Comparison of ENCODE assay signal across 9 cellular contexts in genomic region chr11:18749681-18750319, GRCh38. TPM values are rescaled to one million over a fixed set of nuclear protein-coding genes. Genes with fewer than 3 reads are reported as not detected.
DNase-seq lines count a peak whose midpoint lies in the region; ATAC-seq, FAIRE-seq and TF ChIP-seq lines count a peak whose summit lies in the region.
"Had no signal": no experiment of that assay in that cellular context is flagged by ENCODE, and none has a peak within 500 bp of the region (broad histone marks: within the 10 kb centered on the region; RNA-seq: fewer than 3 reads in every experiment).

No MANE protein-coding gene starts in this region.

- no peak overlapping the region for H2BK12ac ChIP-seq in H1 (ENCODE audit: low read depth, low read length)

- no peak overlapping the region for H3K27ac ChIP-seq in H1 (ENCODE audit: low read depth, low read length)
- H3K27ac ChIP-seq in mesodermal cell (ENCODE audit: low read depth, low read length, severe bottlenecking), result peak overlapping the region; percentile 70
- H3K27ac ChIP-seq: lower lobe of right lung had no signal

- CTCF ChIA-PET in H1 (lab: Charles Lee; ENCODE audit: partially characterized antibody), result interaction anchor here (1.0 to 4.0 kb wide), 12 partner anchors 10 to 29 kb away, joined by 3 to 27 read pairs (median 7); no protein-coding TSS in a partner anchor

- H2BK20ac ChIP-seq in H1 (ENCODE audit: low read length), result no peak overlapping the region

- no peak overlapping the region for H3K4me2 ChIP-seq in H1 (ENCODE audit: insufficient read depth in 1 of 2, low read depth in 2 of 2, low read length in 2 of 2)

- H3K23ac ChIP-seq in H1 (ENCODE audit: insufficient read length), result no peak overlapping the region

- H2AK5ac ChIP-seq in H1 (ENCODE audit: low read depth, low read length), result no peak overlapping the region

- 0 out of 2 replicates have a peak overlapping the region, but pooled peaks have one; percentile 6 for H2BK15ac ChIP-seq in H1 (ENCODE audit: low read length)

- no peak overlapping the region for H3K14ac ChIP-seq in H1 (ENCODE audit: insufficient read length)

- H3K27ac Mint-ChIP-seq in activated T-cell treated with anti-CD3 and anti-CD28 coated beads, Interleukin-2, amount 50 U/mL, for 24 hours, result no peak overlapping the region

- H3K4me1 ChIP-seq in BE2C (no peaks in the 10 kb centered on the region), H1 (replicated peaks in 1 of 4; ENCODE audit: control insufficient read depth in 3 of 4, insufficient read depth in 4 of 4, low read length in 3 of 4) (peaks cover 0 to 8% (median 4%) of the 10 kb centered on the region in 4 experiments; a peak in 4 of 7 replicates), mesodermal cell (ENCODE audit: control insufficient read depth, insufficient read depth, low read length, poor library complexity, severe bottlenecking) (peaks cover 14% of the 10 kb centered on the region)
- H3K4me1 ChIP-seq: lower lobe of right lung had no signal

- H3K18ac ChIP-seq in H1 (ENCODE audit: extremely low read depth, low read length), result peak overlapping the region; percentile 72; the same call in 1 of the 2 replicates

- peaks cover 10% of the 10 kb centered on the region for H3K27me3 Mint-ChIP-seq in activated T-cell treated with anti-CD3 and anti-CD28 coated beads, Interleukin-2, amount 50 U/mL, for 24 hours

- FAIRE-seq in H1 (lab: Jason Lieb, UNC), result no peak

- no peaks in the 10 kb centered on the region for H3K36me3 ChIP-seq in BE2C
- no peaks in the 10 kb centered on the region for H3K36me3 ChIP-seq in H1 (ENCODE audit: control insufficient read depth in 2 of 4, insufficient read depth in 4 of 4, low read length in 3 of 4)
- no peaks in the 10 kb centered on the region for H3K36me3 ChIP-seq in mesodermal cell (ENCODE audit: control insufficient read depth, insufficient read depth, low read length)
- H3K36me3 ChIP-seq: lower lobe of right lung had no signal

- H3K79me2 ChIP-seq in H1 (ENCODE audit: control insufficient read depth in 1 of 2, insufficient read depth in 2 of 2, low read length in 2 of 2), result no peaks in the 10 kb centered on the region

- TF ChIP-seq EP300 in H1 (IDR thresholded peaks at IDR 0.05; ENCODE audit: borderline replicate concordance in 1 of 2, low read depth in 2 of 2, low read length in 2 of 2), result no peak

- H3K9me3 Mint-ChIP-seq in activated T-cell treated with anti-CD3 and anti-CD28 coated beads, Interleukin-2, amount 50 U/mL, for 24 hours, result no peaks in the 10 kb centered on the region

- H4K91ac ChIP-seq in H1 (replicated peaks; ENCODE audit: insufficient read length, low read length), result no peak overlapping the region

- no peaks in the 10 kb centered on the region for H3K79me1 ChIP-seq in H1 (ENCODE audit: low read depth, low read length)

- H3K4me3 Mint-ChIP-seq in activated T-cell treated with anti-CD3 and anti-CD28 coated beads, Interleukin-2, amount 50 U/mL, for 24 hours, result no peak overlapping the region

- H2BK5ac ChIP-seq in H1 (ENCODE audit: low read depth, low read length), result no peak overlapping the region

- no peaks in the 10 kb centered on the region for H3K4me1 Mint-ChIP-seq in activated T-cell treated with anti-CD3 and anti-CD28 coated beads, Interleukin-2, amount 50 U/mL, for 24 hours (ENCODE audit: low read depth)

- H4K5ac ChIP-seq in H1 (ENCODE audit: insufficient read length, low read depth, low read length), result no peak overlapping the region

- H3K9me3 ChIP-seq in BE2C, result no peaks in the 10 kb centered on the region
- no peaks in the 10 kb centered on the region for H3K9me3 ChIP-seq in H1 (ENCODE audit: insufficient read depth in 2 of 2, low read depth in 1 of 2, low read length in 1 of 2)
- H3K9me3 ChIP-seq in mesodermal cell (ENCODE audit: control insufficient read depth, low read length), result no peaks in the 10 kb centered on the region
- H3K9me3 ChIP-seq: lower lobe of right lung had no signal

- DNase-seq in BE2C, result peak; percentile 32
- DNase-seq in NCI-H446 treated with DMSO at 0.1 percent for 48 hours (lab: John Stamatoyannopoulos, UW), result peak; percentile 5
- DNase-seq in H1 (ENCODE audit: low read depth in 1 of 2, low spot score in 2 of 2), result no peak
- no peak for DNase-seq in activated T-cell treated with anti-CD3 and anti-CD28 coated beads, Interleukin-2, amount 50 U/mL, for 24 hours
- DNase-seq: lower lobe of right lung had no signal

- H3K27me3 ChIP-seq in BE2C, result no peaks in the 10 kb centered on the region
- H3K27me3 ChIP-seq in H1 (replicated peaks in 1 of 4; ENCODE audit: control insufficient read depth in 3 of 4, extremely low read depth in 1 of 4, insufficient read depth in 3 of 4, low read length in 3 of 4), result no peaks in the 10 kb centered on the region

- no peak for ATAC-seq in HG02763 (IDR thresholded peaks at IDR 0.05; ENCODE audit: unreplicated experiment)
- no peak for ATAC-seq in HG03378 (IDR thresholded peaks at IDR 0.05; ENCODE audit: unreplicated experiment)
- ATAC-seq in GM21576 (IDR thresholded peaks at IDR 0.05; ENCODE audit: unreplicated experiment), result no peak

- peak overlapping the region; percentile 77; the same call in 1 of the 2 replicates for H4K8ac ChIP-seq in H1 (ENCODE audit: extremely low read depth, insufficient read depth, low read length)

- no peaks in the 10 kb centered on the region for H4K20me1 ChIP-seq in H1 (replicated peaks in 1 of 2; ENCODE audit: control insufficient read depth in 1 of 2, insufficient read depth in 2 of 2, low read length in 2 of 2)

- no peak overlapping the region for H3K9ac ChIP-seq in H1 (replicated peaks in 1 of 4; ENCODE audit: extremely low read depth in 1 of 4, low read depth in 3 of 4, low read length in 3 of 4)

- H3K4ac ChIP-seq in H1 (replicated peaks; ENCODE audit: insufficient read length, low read depth, low read length), result no peak overlapping the region

- H3K36me3 Mint-ChIP-seq in activated T-cell treated with anti-CD3 and anti-CD28 coated beads, Interleukin-2, amount 50 U/mL, for 24 hours (ENCODE audit: low read depth), result no peaks in the 10 kb centered on the region

- no peak overlapping the region for H2BK120ac ChIP-seq in H1 (replicated peaks; ENCODE audit: low read depth, low read length)

- H3K4me3 ChIP-seq in BE2C (ENCODE audit: low read depth, low read length) (no peak overlapping the region), H1 (ENCODE audit: extremely low read depth in 1 of 4, insufficient read depth in 2 of 4, low read depth in 3 of 4, low read length in 4 of 4) (no peak overlapping the region), mesodermal cell (ENCODE audit: extremely low read depth, insufficient read depth, low read length, poor library complexity, severe bottlenecking) (no peak overlapping the region)
- H3K4me3 ChIP-seq: lower lobe of right lung had no signal

- no peaks in the 10 kb centered on the region for H3K23me2 ChIP-seq in H1 (ENCODE audit: low read depth, low read length)

- TF ChIP-seq CTCF in BE2C (IDR thresholded peaks at IDR 0.05; ENCODE audit: low read depth, low read length), result no peak
- TF ChIP-seq CTCF in H1 (IDR thresholded peaks at IDR 0.05; ENCODE audit: control extremely low read depth in 1 of 3, insufficient read depth in 1 of 3, low read depth in 1 of 3, low read length in 3 of 3), result no peak

- no peak for TF ChIP-seq RAD21 in H1 (IDR thresholded peaks at IDR 0.05 in 1 of 2, conservative IDR thresholded peaks at IDR 0.05 in 1 of 2; ENCODE audit: low read depth in 2 of 2, low read length in 2 of 2)

- POLR2A ChIA-PET in H1 (lab: Charles Lee; ENCODE audit: partially characterized antibody), result interaction anchor here (1.0 to 1.4 kb wide), 2 partner anchors 22 to 48 kb away, joined by 3 to 5 read pairs; no protein-coding TSS in a partner anchor

- H3K56ac ChIP-seq in H1 (replicated peaks; ENCODE audit: insufficient read length, low read depth, low read length), result no peak overlapping the region

- 74% methylated on average over 12 of the region's 12 CpGs; no CpG with 5 or more reads in 1 of the 2 experiments for WGBS in H1 (ENCODE audit: extremely low coverage in 1 of 2, insufficient coverage in 1 of 2, insufficient read length in 1 of 2, insufficient replicate concordance in 2 of 2, low coverage in 1 of 2, low lambda C conversion rate in 2 of 2, missing lambda C conversion rate in 1 of 2), 2 experiments
- WGBS in mesodermal cell (ENCODE audit: insufficient coverage in 2 of 2), 2 experiments, result 43 to 47% methylated on average over 6 to 9 of the region's 12 CpGs

- H2AFZ ChIP-seq in H1 (ENCODE audit: low read length), result no peak overlapping the region

- TF ChIP-seq POLR2A in H1 (IDR thresholded peaks at IDR 0.05; ENCODE audit: control extremely low read depth in 1 of 2, low read depth in 2 of 2, low read length in 2 of 2), result no peak

RNA-seq across cellular contexts. Expression of gene IGSF22, which starts 23.8 kb away (rescaled TPM):
- 1.2 TPM for polyA plus RNA-seq in BE2C (2012; ENCODE audit: insufficient read depth, insufficient read length, low read depth)
- not detected in 2 replicates for total RNA-seq in H1 (2021; fragmentation: NEBNext Ultra II Directional; extraction: Animal tissue kit (Norgen Biotek cat#: 25700))
- polyA plus RNA-seq in H1 (2011; rRNA removed), result 0.06 and 0.14 TPM in 2 replicates
- polyA plus RNA-seq in H1 (2011; cell fraction: cytosol; rRNA removed), result 0.09 TPM
- polyA plus RNA-seq in H1 (2011; cell fraction: nucleus; rRNA removed), result 0.24 TPM
- polyA plus RNA-seq in H1 (2012, experiment 1 of 2), result 0.05 to 0.61 TPM (median 0.11 TPM) in 3 of 4 replicates, not detected in the other
- 0.34 TPM for polyA plus RNA-seq in H1 (2012, experiment 2 of 2)
- 0.04 TPM for polyA plus RNA-seq in H1 (2013, experiment 1 of 2)
- 0.02 TPM for polyA plus RNA-seq in H1 (2013, experiment 2 of 2)
- polyA minus RNA-seq in H1 (2011; rRNA and poly(A)+ RNA removed), result 0.03 and 0.07 TPM in 2 replicates
- polyA minus RNA-seq in H1 (2011; cell fraction: cytosol; rRNA and poly(A)+ RNA removed), result not detected
- 1.1 TPM for polyA minus RNA-seq in H1 (2011; cell fraction: nucleus; rRNA and poly(A)+ RNA removed)
- not detected for polyA plus RNA-seq in mesodermal cell (2013, experiment 1 of 2)
- not detected for polyA plus RNA-seq in mesodermal cell (2013, experiment 2 of 2)

RNA-seq across cellular contexts. Expression of gene PTPN5, which starts 41.8 kb away (rescaled TPM):
- not detected for polyA plus RNA-seq in BE2C (2012; ENCODE audit: insufficient read depth, insufficient read length, low read depth)
- total RNA-seq in H1 (2021; fragmentation: NEBNext Ultra II Directional; extraction: Animal tissue kit (Norgen Biotek cat#: 25700)), result 6.8 and 8.4 TPM in 2 replicates
- polyA plus RNA-seq in H1 (2011; rRNA removed), result 12.9 and 18.9 TPM in 2 replicates
- polyA plus RNA-seq in H1 (2011; cell fraction: cytosol; rRNA removed), result 11.1 TPM
- 29.2 TPM for polyA plus RNA-seq in H1 (2011; cell fraction: nucleus; rRNA removed)
- 7.1 to 10.6 TPM (median 8.7 TPM) in 4 replicates for polyA plus RNA-seq in H1 (2012, experiment 1 of 2)
- polyA plus RNA-seq in H1 (2012, experiment 2 of 2), result 5.6 TPM
- 5.4 TPM for polyA plus RNA-seq in H1 (2013, experiment 1 of 2)
- 4.9 TPM for polyA plus RNA-seq in H1 (2013, experiment 2 of 2)
- 6.4 and 8.4 TPM in 2 replicates for polyA minus RNA-seq in H1 (2011; rRNA and poly(A)+ RNA removed)
- polyA minus RNA-seq in H1 (2011; cell fraction: cytosol; rRNA and poly(A)+ RNA removed), result 5.6 TPM
- 7.2 TPM for polyA minus RNA-seq in H1 (2011; cell fraction: nucleus; rRNA and poly(A)+ RNA removed)
- 1.4 TPM for polyA plus RNA-seq in mesodermal cell (2013, experiment 1 of 2)
- 1.3 TPM for polyA plus RNA-seq in mesodermal cell (2013, experiment 2 of 2)

RNA-seq across cellular contexts. Expression of gene TMEM86A, which starts 51.2 kb away (rescaled TPM):
- 0.49 TPM for polyA plus RNA-seq in BE2C (2012; ENCODE audit: insufficient read depth, insufficient read length, low read depth)
- total RNA-seq in H1 (2021; fragmentation: NEBNext Ultra II Directional; extraction: Animal tissue kit (Norgen Biotek cat#: 25700)), result 1.7 and 2.0 TPM in 2 replicates
- 1.5 and 2.4 TPM in 2 replicates for polyA plus RNA-seq in H1 (2011; rRNA removed)
- polyA plus RNA-seq in H1 (2011; cell fraction: cytosol; rRNA removed), result 2.1 TPM
- polyA plus RNA-seq in H1 (2011; cell fraction: nucleus; rRNA removed), result 5.1 TPM
- polyA plus RNA-seq in H1 (2012, experiment 1 of 2), result 1.4 to 2.6 TPM (median 1.7 TPM) in 4 replicates
- 1.8 TPM for polyA plus RNA-seq in H1 (2012, experiment 2 of 2)
- polyA plus RNA-seq in H1 (2013, experiment 1 of 2), result 1.4 TPM
- 1.6 TPM for polyA plus RNA-seq in H1 (2013, experiment 2 of 2)
- 1.8 and 4.3 TPM in 2 replicates for polyA minus RNA-seq in H1 (2011; rRNA and poly(A)+ RNA removed)
- 1.0 TPM for polyA minus RNA-seq in H1 (2011; cell fraction: cytosol; rRNA and poly(A)+ RNA removed)
- polyA minus RNA-seq in H1 (2011; cell fraction: nucleus; rRNA and poly(A)+ RNA removed), result 7.3 TPM
- polyA plus RNA-seq in mesodermal cell (2013, experiment 1 of 2), result 2.7 TPM
- 2.1 TPM for polyA plus RNA-seq in mesodermal cell (2013, experiment 2 of 2)

Comparison
In these comparisons a context has a peak if more than half of its experiments do, and no peak if none do; other contexts are left out.
1. DNase-seq: peak in BE2C (single experiment) and NCI-H446 treated with DMSO at 0.1 percent for 48 hours (single experiment); none in H1 (0 of 2) and activated T-cell treated with anti-CD3 and anti-CD28 coated beads, Interleukin-2, amount 50 U/mL, for 24 hours (single experiment).